ENCODE assay signal across 18 cellular contexts in genomic region chr7:25731881-25732240, GRCh38.
DNase-seq lines count a peak whose midpoint lies in the region; ATAC-seq and TF ChIP-seq lines count a peak whose summit lies in the region.
"Had no signal": no experiment of that assay in that cellular context is flagged by ENCODE, and none has a peak within 500 bp of the region (broad histone marks: within the 10 kb centered on the region; RNA-seq: fewer than 3 reads in every experiment).

No MANE protein-coding gene starts in this region.

- H3K4ac ChIP-seq in IMR-90 (ENCODE audit: low read depth, low read length) = no peak overlapping the region

- no peak for TF ChIP-seq CTCF in IMR-90 (conservative IDR thresholded peaks at IDR 0.05; ENCODE audit: low read depth, low read length)
- TF ChIP-seq CTCF in coronary artery (IDR thresholded peaks at IDR 0.05) = no peak
- no peak for TF ChIP-seq CTCF in omental fat pad (IDR thresholded peaks at IDR 0.05)
- no peak for TF ChIP-seq CTCF in tibial artery (IDR thresholded peaks at IDR 0.05)

- CTCF ChIA-PET in IMR-90 (lab: Yijun Ruan, JAX) = no interaction called here

- no peak for TF ChIP-seq RAD21 in IMR-90 (IDR thresholded peaks at IDR 0.05; ENCODE audit: low read length)

- no peaks in the 10 kb centered on the region for H4K20me1 ChIP-seq in IMR-90 (ENCODE audit: insufficient read depth, low read length)

- H3K9ac ChIP-seq in IMR-90 (ENCODE audit: low read depth, low read length) = no peak overlapping the region

- H3K36me3 ChIP-seq in IMR-90 (ENCODE audit: control insufficient read depth, insufficient read depth, low read length) (no peaks in the 10 kb centered on the region), tibial artery (no peaks in the 10 kb centered on the region)
- H3K36me3 ChIP-seq: Peyer's patch had no signal

- H3K27me3 ChIP-seq in IMR-90 (ENCODE audit: control insufficient read depth, insufficient read depth, low read length) (peaks cover 2% of the 10 kb centered on the region; the same call in 1 of the 2 replicates), tibial artery (no peaks in the 10 kb centered on the region)
- H3K27me3 ChIP-seq: Peyer's patch had no signal

- WGBS in IMR-90 (ENCODE audit: extremely low coverage in 2 of 2, insufficient read length in 1 of 2), 2 experiments = no CpG with 5 or more reads among the region's 2 CpGs

- peak overlapping the region; percentile 84; the same call in 1 of the 2 replicates for H3K27ac ChIP-seq in IMR-90 (ENCODE audit: insufficient read depth, low read length)
- peak overlapping the region; percentile 54 to 71 for H3K27ac ChIP-seq in coronary artery
- H3K27ac ChIP-seq in tibial artery = peak overlapping the region; percentile 72 to 79

- H2BK5ac ChIP-seq in IMR-90 (ENCODE audit: low read depth, low read length, poor library complexity, severe bottlenecking) = no peak overlapping the region

- TF ChIP-seq POLR2A in IMR-90 (IDR thresholded peaks at IDR 0.05; ENCODE audit: low read depth, low read length) = no peak

- no peak overlapping the region for H2AK9ac ChIP-seq in IMR-90 (replicated peaks; ENCODE audit: low read depth, low read length, poor library complexity)

- H2BK20ac ChIP-seq in IMR-90 (ENCODE audit: low read depth, low read length) = no peak overlapping the region

- no peak for ATAC-seq in IMR-90 (ENCODE audit: low read depth)
- peak; percentile 25 for ATAC-seq in omental fat pad (ENCODE audit: low FRiP score)
- ATAC-seq: HepG2 had no signal

- H2BK15ac ChIP-seq in IMR-90 (ENCODE audit: low read depth, low read length) = no peak overlapping the region

- peak overlapping the region; percentile 78; the same call in 1 of the 2 replicates for H4K5ac ChIP-seq in IMR-90 (ENCODE audit: low read depth, low read length)

- no peak overlapping the region for H3K23ac ChIP-seq in IMR-90 (ENCODE audit: low read depth, low read length)

- no TSS peak for BruUV-seq in IMR-90 (replicated peaks; lab: Mats Ljungman, UMichigan)

- H3K56ac ChIP-seq in IMR-90 (ENCODE audit: extremely low read depth, insufficient read depth, low read length) = no peak overlapping the region

- H4K91ac ChIP-seq in IMR-90 (ENCODE audit: insufficient read depth, low read depth, low read length) = no peak overlapping the region

- H2BK120ac ChIP-seq in IMR-90 (ENCODE audit: low read depth, low read length) = no peak overlapping the region

- H3K4me2 ChIP-seq in IMR-90 (ENCODE audit: low read depth, low read length) = no peak overlapping the region; the same call in 1 of the 2 replicates

- H3K9me3 ChIP-seq in IMR-90 (ENCODE audit: control insufficient read depth, insufficient read depth, low read length) (peaks cover 1% of the 10 kb centered on the region; the same call in 1 of the 2 replicates), tibial artery (no peaks in the 10 kb centered on the region)
- H3K9me3 ChIP-seq: Peyer's patch had no signal

- no peak for DNase-seq in IMR-90
- no peak for DNase-seq in coronary artery (ENCODE audit: low spot score)
- no peak for DNase-seq in omental fat pad (ENCODE audit: low spot score)
- DNase-seq in tibial artery = no peak
- DNase-seq in DMS114 treated with DMSO at 0.1 percent for 48 hours (lab: John Stamatoyannopoulos, UW; ENCODE audit: unreplicated experiment) = no peak
- DNase-seq in stimulated activated CD4-positive, alpha-beta T cell treated with anti-CD3 and anti-CD28 coated beads, Interleukin-4, amount 100 ng/mL, for 1 hour = no peak
- no peak for DNase-seq in DMS 273 treated with DMSO at 0.1 percent for 48 hours (lab: John Stamatoyannopoulos, UW)
- DNase-seq: CD4-positive, alpha-beta T cell; GF-D8; Karpas-422; MM.1S; NCI-H1105; NCI-H2029; NCI-H2171 treated with DMSO at 0.1 percent for 48 hours; NCI-H510A treated with DMSO at 0.1 percent for 48 hours; Peyer's patch; SIG-M5 had no signal

- dilution Hi-C loops in IMR-90 (cut with HindIII; ENCODE audit: low sequenced_read_pairs, unreplicated experiment) = no loop called here

- H3K9me1 ChIP-seq in IMR-90 (ENCODE audit: insufficient read depth, low read length) = no peaks in the 10 kb centered on the region

- no peak overlapping the region for H3K14ac ChIP-seq in IMR-90 (replicated peaks; ENCODE audit: low read depth, low read length)

- H3K4me1 ChIP-seq in IMR-90 (ENCODE audit: control insufficient read depth, insufficient read depth, low read length) (peaks cover 6% of the 10 kb centered on the region; the same call in 1 of the 2 replicates), tibial artery (peaks cover 0 to 31% (median 16%) of the 10 kb centered on the region in 4 donors)
- H3K4me1 ChIP-seq: Peyer's patch had no signal

- peak overlapping the region; percentile 91; the same call in 1 of the 2 replicates for H3K18ac ChIP-seq in IMR-90 (ENCODE audit: low read depth, low read length)

- in situ Hi-C loops in IMR-90 (cut with MboI; ENCODE audit: low sequenced_read_pairs) = no loop called here

- intact Hi-C loops in IMR-90 (cut with micrococcal nuclease) = no loop called here
- intact Hi-C loops in tibial artery (cut with DNase I; ENCODE audit: low total_unique reads) = no loop called here

- no peak overlapping the region for H4K8ac ChIP-seq in IMR-90 (ENCODE audit: low read depth in 2 of 2, low read length in 2 of 2)

- no peak overlapping the region for H2AK5ac ChIP-seq in IMR-90 (ENCODE audit: low read depth, low read length)

- no peaks in the 10 kb centered on the region for H3K79me1 ChIP-seq in IMR-90 (ENCODE audit: low read depth in 1 of 2, low read length in 2 of 2)

- no peak overlapping the region for H3K4me3 ChIP-seq in IMR-90 (ENCODE audit: insufficient read depth, low read depth, low read length)
- no peak overlapping the region for H3K4me3 ChIP-seq in coronary artery
- no peak overlapping the region for H3K4me3 ChIP-seq in tibial artery
- H3K4me3 ChIP-seq: Peyer's patch had no signal

- POLR2A ChIA-PET in IMR-90 (lab: Charles Lee; ENCODE audit: unreplicated experiment) = no interaction called here

- no peak overlapping the region for H2AFZ ChIP-seq in IMR-90 (replicated peaks; ENCODE audit: low read length, poor library complexity)

TF ChIP-seq in IMR-90, 13 proteins besides CTCF, POLR2A, EP300 and RAD21:
- TF ChIP-seq CEBPB (IDR thresholded peaks at IDR 0.05; ENCODE audit: low read depth, low read length) (no peak), NFE2L2 (IDR thresholded peaks at IDR 0.05; ENCODE audit: low read depth, low read length) (no peak), MAFK (IDR thresholded peaks at IDR 0.05; ENCODE audit: low read depth, low read length) (no peak), RCOR1 (IDR thresholded peaks at IDR 0.05; ENCODE audit: insufficient replicate concordance, low read length) (no peak), MXI1 (IDR thresholded peaks at IDR 0.05; ENCODE audit: borderline replicate concordance, low read depth, low read length) (no peak), USF2 (IDR thresholded peaks at IDR 0.05; ENCODE audit: low read depth, low read length) (no peak), SMC3 (IDR thresholded peaks at IDR 0.05; ENCODE audit: low read depth, low read length) (no peak), CHD1 (IDR thresholded peaks at IDR 0.05; ENCODE audit: low read depth, low read length) (no peak), ELK1 (IDR thresholded peaks at IDR 0.05; ENCODE audit: borderline replicate concordance, low read depth, low read length) (no peak), FOS (IDR thresholded peaks at IDR 0.05; ENCODE audit: low read depth, low read length) (no peak), MAZ (IDR thresholded peaks at IDR 0.05; ENCODE audit: borderline replicate concordance, low read depth, low read length) (no peak), RFX5 (IDR thresholded peaks at IDR 0.05; ENCODE audit: low read depth, low read length) (no peak), BHLHE40 (IDR thresholded peaks at IDR 0.05; ENCODE audit: low read depth, low read length) (no peak)
